8 cellular contexts compared by ENCODE assay signal in the genomic region with DNA sequence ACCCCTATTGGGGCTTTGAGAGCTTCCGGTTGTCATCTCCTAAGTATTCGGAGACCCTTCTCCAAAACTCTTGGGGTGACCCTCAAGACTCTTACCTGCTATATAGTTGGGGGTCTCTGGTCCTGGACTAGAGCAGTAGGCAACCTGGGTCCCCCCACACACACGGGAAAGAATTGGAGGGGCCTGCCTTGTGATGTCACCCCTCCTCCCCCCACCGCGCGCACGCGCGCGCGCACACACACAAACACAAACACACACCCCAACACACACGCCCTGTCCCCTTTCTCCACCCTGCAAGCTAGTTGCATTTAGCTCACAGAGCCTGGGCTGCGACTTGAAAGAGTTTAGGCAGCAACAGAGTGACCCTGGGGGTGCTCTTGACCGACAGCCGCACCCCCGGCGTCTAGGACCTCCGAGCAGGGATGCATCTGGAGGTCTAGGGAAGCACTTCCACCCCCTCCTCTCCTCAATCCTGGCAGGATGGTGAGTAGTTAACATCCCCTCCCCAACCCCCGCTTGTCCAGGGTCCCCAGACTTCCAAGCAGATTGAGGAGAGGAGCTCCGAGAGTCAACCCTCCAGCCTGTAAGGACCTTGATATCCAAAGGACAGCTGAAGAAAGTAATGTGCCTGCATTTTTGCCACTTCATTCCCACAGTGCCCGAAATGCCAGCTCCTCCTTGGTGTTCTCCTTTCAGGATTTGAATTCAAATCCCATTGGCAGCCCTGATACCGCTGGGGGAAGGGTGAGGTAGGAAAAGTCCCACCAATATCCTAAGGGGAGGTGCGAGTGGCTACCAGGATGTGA. TPM values are rescaled to one million over a fixed set of nuclear protein-coding genes. Genes with fewer than 3 reads are reported as not detected.
DNase-seq lines count a peak whose midpoint lies in the region; ATAC-seq, FAIRE-seq and TF ChIP-seq lines count a peak whose summit lies in the region.

No MANE protein-coding gene starts in this region.

- peaks cover 6% of the 10 kb centered on the region for H3K36me3 Mint-ChIP-seq in activated CD8-positive, alpha-beta memory T cell treated with anti-CD3 and anti-CD28 coated beads, Interleukin-2, amount 10 ng/mL, durations not matched to agents 7 days and 5 days
- H3K36me3 Mint-ChIP-seq in endothelial cell (ENCODE audit: low read depth, unreplicated experiment): peaks cover 10% of the 10 kb centered on the region

- peak overlapping the region; percentile 88 for H3K56ac ChIP-seq in mesendoderm (ENCODE audit: low read length)

- DNase-seq in GM12892 (ENCODE audit: insufficient read length) (peak; percentile 58), NCI-H2171 (lab: John Stamatoyannopoulos, UW) (peak; percentile 53), endothelial cell (ENCODE audit: low spot score) (peak; percentile 60), mesendoderm (peak; percentile 74)
- DNase-seq in activated CD8-positive, alpha-beta memory T cell treated with anti-CD3 and anti-CD28 coated beads, Interleukin-2, amount 10 ng/mL, durations not matched to agents 7 days and 5 days: peak; percentile 74
- DNase-seq in stimulated activated CD8-positive, alpha-beta memory T cell treated with anti-CD3 and anti-CD28 coated beads, Interleukin-4, amount 100 ng/mL, for 48 hours: peak; percentile 73

- peak overlapping the region; percentile 97 for H3K4me3 Mint-ChIP-seq in activated CD8-positive, alpha-beta memory T cell treated with anti-CD3 and anti-CD28 coated beads, Interleukin-2, amount 10 ng/mL, durations not matched to agents 7 days and 5 days
- H3K4me3 Mint-ChIP-seq in endothelial cell (ENCODE audit: unreplicated experiment): peak overlapping the region; percentile 100

- no peak overlapping the region for H2BK15ac ChIP-seq in mesendoderm (replicated peaks; ENCODE audit: low read depth)

- peak overlapping the region; percentile 89 for H3K4me2 ChIP-seq in mesendoderm (ENCODE audit: low read length)

- peak; percentile 60 for FAIRE-seq in GM12892 (lab: Jason Lieb, UNC)

- H3K4me1 Mint-ChIP-seq in activated CD8-positive, alpha-beta memory T cell treated with anti-CD3 and anti-CD28 coated beads, Interleukin-2, amount 10 ng/mL, durations not matched to agents 7 days and 5 days: peaks cover 38% of the 10 kb centered on the region
- H3K4me1 Mint-ChIP-seq in endothelial cell (ENCODE audit: unreplicated experiment): peaks cover 38% of the 10 kb centered on the region

- no peak overlapping the region for H2AK5ac ChIP-seq in mesendoderm (ENCODE audit: low read length)

- H2BK120ac ChIP-seq in mesendoderm (ENCODE audit: low read depth, low read length): no peak overlapping the region

- TF ChIP-seq POLR2A in GM12892 (IDR thresholded peaks at IDR 0.05; ENCODE audit: low read depth, low read length): no peak

- peaks cover 8% of the 10 kb centered on the region for H3K79me1 ChIP-seq in mesendoderm (ENCODE audit: low read length)

- peak overlapping the region; percentile 31 for H4K8ac ChIP-seq in mesendoderm (ENCODE audit: low read depth, low read length)

- no peak for ATAC-seq in activated CD8-positive, alpha-beta memory T cell treated with anti-CD3 and anti-CD28 coated beads, Interleukin-2, amount 10 ng/mL, durations not matched to agents 7 days and 5 days
- no peak for ATAC-seq in GM21360 (IDR thresholded peaks at IDR 0.05; ENCODE audit: unreplicated experiment)
- ATAC-seq in HG02973 (IDR thresholded peaks at IDR 0.05; ENCODE audit: unreplicated experiment): no peak

- no peaks in the 10 kb centered on the region for H3K9me3 Mint-ChIP-seq in activated CD8-positive, alpha-beta memory T cell treated with anti-CD3 and anti-CD28 coated beads, Interleukin-2, amount 10 ng/mL, durations not matched to agents 7 days and 5 days (ENCODE audit: low read depth)
- H3K9me3 Mint-ChIP-seq in endothelial cell (ENCODE audit: unreplicated experiment): no peaks in the 10 kb centered on the region

- peak overlapping the region; percentile 90 for H3K9ac ChIP-seq in mesendoderm (ENCODE audit: low read length)

- H3K4ac ChIP-seq in mesendoderm (ENCODE audit: low read depth, low read length): no peak overlapping the region

- H4K5ac ChIP-seq in mesendoderm (ENCODE audit: low read length): no peak overlapping the region

- peak overlapping the region; percentile 45 for H3K18ac ChIP-seq in mesendoderm (ENCODE audit: low read length)

- no peaks in the 10 kb centered on the region for H3K36me3 ChIP-seq in mesendoderm (ENCODE audit: control insufficient read depth, insufficient read depth, low read length)

- no peaks in the 10 kb centered on the region for H3K27me3 ChIP-seq in mesendoderm (ENCODE audit: insufficient read depth, low read length, poor library complexity)

- peak overlapping the region; percentile 82 for H3K4me3 ChIP-seq in mesendoderm (ENCODE audit: low read length)

- WGBS in mesendoderm (ENCODE audit: extremely low coverage, insufficient coverage, low lambda C conversion rate): no CpG with 5 or more reads among the region's 23 CpGs

- CTCF ChIA-PET in activated CD8-positive, alpha-beta memory T cell treated with anti-CD3 and anti-CD28 coated beads, Interleukin-2, amount 10 ng/mL, durations not matched to agents 7 days and 5 days (lab: Charles Lee): interaction anchor here (0.7 to 3.8 kb wide), 13 partner anchors 12 to 1265 kb away, joined by 3 to 42 read pairs (median 3); partner anchors contain the start of genes ORMDL2, PYM1, RNF41 and SARNP

- peaks cover 8% of the 10 kb centered on the region for H3K4me1 ChIP-seq in mesendoderm (ENCODE audit: control insufficient read depth, low read depth, low read length)

- no peaks in the 10 kb centered on the region for H3K27me3 Mint-ChIP-seq in activated CD8-positive, alpha-beta memory T cell treated with anti-CD3 and anti-CD28 coated beads, Interleukin-2, amount 10 ng/mL, durations not matched to agents 7 days and 5 days
- peaks cover 12% of the 10 kb centered on the region for H3K27me3 Mint-ChIP-seq in endothelial cell (ENCODE audit: unreplicated experiment)

- peak overlapping the region; percentile 69 for H3K27ac ChIP-seq in mesendoderm (ENCODE audit: low read depth, low read length)

- TF ChIP-seq CTCF in endothelial cell (IDR thresholded peaks at IDR 0.05; ENCODE audit: unreplicated experiment): no peak

- no peak overlapping the region for H2BK5ac ChIP-seq in mesendoderm (ENCODE audit: low read length)

- H3K23ac ChIP-seq in mesendoderm (ENCODE audit: low read length): no peak overlapping the region

- H3K79me2 ChIP-seq in mesendoderm (ENCODE audit: control insufficient read depth, insufficient read depth, low read length): peaks cover 18% of the 10 kb centered on the region

- peak overlapping the region; percentile 93 for H3K27ac Mint-ChIP-seq in activated CD8-positive, alpha-beta memory T cell treated with anti-CD3 and anti-CD28 coated beads, Interleukin-2, amount 10 ng/mL, durations not matched to agents 7 days and 5 days
- H3K27ac Mint-ChIP-seq in endothelial cell (ENCODE audit: unreplicated experiment): peak overlapping the region; percentile 99

RNA-seq across cellular contexts. Expression of gene DNAJC14, which starts 1.4 kb away (rescaled TPM):
- polyA plus RNA-seq in GM12892 (2012; ENCODE audit: missing spikeins): 24.2 TPM
- total RNA-seq in activated CD8-positive, alpha-beta memory T cell treated with anti-CD3 and anti-CD28 coated beads, Interleukin-2, amount 10 ng/mL, durations not matched to agents 7 days and 5 days: 10 to 100 TPM; 33.5 to 38.4 TPM
- total RNA-seq in endothelial cell (ENCODE audit: unreplicated experiment): 32.5 TPM
- 15.9 TPM for polyA plus RNA-seq in mesendoderm (2013, experiment 1 of 2)
- polyA plus RNA-seq in mesendoderm (2013, experiment 2 of 2): 15.1 TPM

RNA-seq across cellular contexts. Expression of gene MMP19, which starts 11.9 kb away (rescaled TPM):
- not detected for polyA plus RNA-seq in GM12892 (2012; ENCODE audit: missing spikeins)
- total RNA-seq in activated CD8-positive, alpha-beta memory T cell treated with anti-CD3 and anti-CD28 coated beads, Interleukin-2, amount 10 ng/mL, durations not matched to agents 7 days and 5 days: not detected
- 0.15 TPM for total RNA-seq in endothelial cell (ENCODE audit: unreplicated experiment)
- 2.4 TPM for polyA plus RNA-seq in mesendoderm (2013, experiment 1 of 2)
- polyA plus RNA-seq in mesendoderm (2013, experiment 2 of 2): 2.6 TPM

RNA-seq across cellular contexts. Expression of gene ORMDL2, which starts 13.0 kb away (rescaled TPM):
- 43.4 TPM for polyA plus RNA-seq in GM12892 (2012; ENCODE audit: missing spikeins)
- total RNA-seq in activated CD8-positive, alpha-beta memory T cell treated with anti-CD3 and anti-CD28 coated beads, Interleukin-2, amount 10 ng/mL, durations not matched to agents 7 days and 5 days: 10 to 100 TPM; 45.8 to 57.2 TPM
- total RNA-seq in endothelial cell (ENCODE audit: unreplicated experiment): 33.9 TPM
- polyA plus RNA-seq in mesendoderm (2013, experiment 1 of 2): 70.4 TPM
- polyA plus RNA-seq in mesendoderm (2013, experiment 2 of 2): 68.9 TPM

RNA-seq across cellular contexts. Expression of gene SARNP, which starts 13.3 kb away (rescaled TPM):
- polyA plus RNA-seq in GM12892 (2012; ENCODE audit: missing spikeins): 133 TPM
- 10 to 100 TPM; 96.8 to 98.6 TPM for total RNA-seq in activated CD8-positive, alpha-beta memory T cell treated with anti-CD3 and anti-CD28 coated beads, Interleukin-2, amount 10 ng/mL, durations not matched to agents 7 days and 5 days
- 76.6 TPM for total RNA-seq in endothelial cell (ENCODE audit: unreplicated experiment)
- polyA plus RNA-seq in mesendoderm (2013, experiment 1 of 2): 229 TPM
- 228 TPM for polyA plus RNA-seq in mesendoderm (2013, experiment 2 of 2)
